Comparison of ENCODE assay signal across 13 cellular contexts in genomic region chr1:183027031-183027430, GRCh38. TPM values are rescaled to one million over a fixed set of nuclear protein-coding genes. Genes with fewer than 3 reads are reported as not detected.
DNase-seq lines count a peak whose midpoint lies in the region; TF ChIP-seq lines count a peak whose summit lies in the region.
"Had no signal": no experiment of that assay in that cellular context is flagged by ENCODE, and none has a peak within 500 bp of the region (broad histone marks: within the 10 kb centered on the region; RNA-seq: fewer than 3 reads in every experiment).

No MANE protein-coding gene starts in this region.

- DNase-seq in GM23248 (peak; percentile 60), amniotic epithelial cell (ENCODE audit: low read depth) (peak; percentile 41), glutamatergic neuron (no peak), stomach (no peak), occipital lobe (lab: John Stamatoyannopoulos, UW) (no peak), amniotic stem cell (lab: John Stamatoyannopoulos, UW) (no peak), NOMO-1 treated with dmso at 0.1 percent for 144 hours (lab: John Stamatoyannopoulos, UW; ENCODE audit: unreplicated experiment) (no peak)
- DNase-seq in stimulated activated CD4-positive, alpha-beta T cell treated with anti-CD3 and anti-CD28 coated beads, Interleukin-2, amount 100 ng/mL, for 48 hours, result no peak
- DNase-seq: activated T-cell treated with anti-CD3 and anti-CD28 coated beads, Interleukin-2, amount 50 U/mL, for 4 hours; DMS79; head of caudate nucleus; stimulated activated naive CD4-positive, alpha-beta T cell treated with Interleukin-2 at 50 U/mL for 16 hours had no signal

- peaks cover 84% of the 10 kb centered on the region for H3K79me2 ChIP-seq in GM23248 (ENCODE audit: insufficient read depth)

- no peak overlapping the region for H2AFZ ChIP-seq in GM23248

- H3K36me3 Mint-ChIP-seq in glutamatergic neuron (ENCODE audit: unreplicated experiment), result no peaks in the 10 kb centered on the region

- H3K4me3 ChIP-seq in GM23248, result peak overlapping the region; percentile 97
- peak overlapping the region; percentile 69 to 87 (median 80) for H3K4me3 ChIP-seq in stomach
- H3K4me3 ChIP-seq: cardiac muscle cell had no signal

- H3K36me3 ChIP-seq in GM23248 (ENCODE audit: low read depth) (peaks cover 23% of the 10 kb centered on the region; the same call in 1 of the 2 replicates), stomach (no peaks in the 10 kb centered on the region)
- H3K36me3 ChIP-seq: cardiac muscle cell had no signal

- H3K4me1 ChIP-seq in GM23248 (ENCODE audit: insufficient read depth), result peaks cover 46% of the 10 kb centered on the region
- H3K4me1 ChIP-seq in stomach, result peaks cover 18 to 78% (median 53%) of the 10 kb centered on the region in 4 donors

- peak overlapping the region; percentile 95 for H3K9ac ChIP-seq in GM23248

- peaks cover 25% of the 10 kb centered on the region for H3K4me1 Mint-ChIP-seq in glutamatergic neuron (ENCODE audit: low read depth, unreplicated experiment)

- H3K27me3 Mint-ChIP-seq in glutamatergic neuron (ENCODE audit: unreplicated experiment), result peaks cover 8% of the 10 kb centered on the region

- no peaks in the 10 kb centered on the region for H3K27me3 ChIP-seq in GM23248 (replicated peaks; ENCODE audit: insufficient read depth)
- H3K27me3 ChIP-seq in stomach, result peaks cover 0 to 8% (median 0%) of the 10 kb centered on the region in 3 donors
- H3K27me3 ChIP-seq: cardiac muscle cell had no signal

- intact Hi-C loops in stomach (cut with DNase I; ENCODE audit: low total_unique reads), result no loop called here

- H3K27ac ChIP-seq in GM23248 (peak overlapping the region; percentile 98), stomach (peak overlapping the region in 3 of 5 donors; percentile 16 to 100 (median 19))
- H3K27ac ChIP-seq: cardiac muscle cell had no signal

- H3K9me2 ChIP-seq in GM23248 (ENCODE audit: insufficient read depth), result no peaks in the 10 kb centered on the region

- TF ChIP-seq POLR2A in stomach (IDR thresholded peaks at IDR 0.05), result no peak

- H4K20me1 ChIP-seq in GM23248 (ENCODE audit: insufficient read depth), result no peaks in the 10 kb centered on the region

- no peak overlapping the region for H3K27ac Mint-ChIP-seq in glutamatergic neuron (ENCODE audit: unreplicated experiment)

- peaks cover 7% of the 10 kb centered on the region for H3K9me3 Mint-ChIP-seq in glutamatergic neuron (ENCODE audit: unreplicated experiment)
- H3K9me3 Mint-ChIP-seq: activated T-cell treated with anti-CD3 and anti-CD28 coated beads, Interleukin-2, amount 50 U/mL, for 4 hours had no signal

- in situ Hi-C loops in GM23248 (cut with MboI), result no loop called here

- H3K9me3 ChIP-seq in GM23248 (ENCODE audit: low read depth), result no peaks in the 10 kb centered on the region
- no peaks in the 10 kb centered on the region for H3K9me3 ChIP-seq in stomach

- TF ChIP-seq EP300 in stomach (IDR thresholded peaks at IDR 0.05), result no peak

- H3F3A ChIP-seq in GM23248 (ENCODE audit: insufficient read depth), result peaks cover 67% of the 10 kb centered on the region

- no peak for TF ChIP-seq CTCF in glutamatergic neuron (IDR thresholded peaks at IDR 0.05; ENCODE audit: partially characterized antibody, unreplicated experiment)
- TF ChIP-seq CTCF in stomach (IDR thresholded peaks at IDR 0.05), result no peak

- H3K4me2 ChIP-seq in GM23248 (ENCODE audit: unreplicated experiment), result peak overlapping the region; percentile 99

- peak overlapping the region; percentile 22 for H3K4me3 Mint-ChIP-seq in glutamatergic neuron (ENCODE audit: unreplicated experiment)
- H3K4me3 Mint-ChIP-seq: activated T-cell treated with anti-CD3 and anti-CD28 coated beads, Interleukin-2, amount 50 U/mL, for 4 hours had no signal

- 33 to 38% methylated on average over 3 of the region's 3 CpGs for WGBS in GM23248 (ENCODE audit: low coverage in 1 of 2, low lambda C conversion rate in 2 of 2, missing lambda C conversion rate in 2 of 2), 2 experiments
- 12 to 49% (median 37%) methylated on average over 3 of the region's 3 CpGs for WGBS in stomach, 5 donors

RNA-seq across cellular contexts. Expression of gene LAMC1, which starts 3.8 kb away (rescaled TPM):
- 686 and 727 TPM in 2 replicates for total RNA-seq in GM23248 (2014; rRNA removed; shearing (Covaris generic))
- polyA plus RNA-seq in GM23248 (2016; fragmentation: Nextera tagmentation; extraction: Ambion mirVana) (176 and 185 TPM in 2 replicates), stomach (10 to 100 TPM; 11.7 to 16.4 (median 12.5) TPM)
- total RNA-seq in glutamatergic neuron (ENCODE audit: unreplicated experiment) (51.8 TPM), stomach (100 to 1,000 TPM; 110 to 355 (median 208) TPM), occipital lobe (37.7 TPM)

Comparison
In these comparisons a context has a peak if more than half of its experiments do, and no peak if none do; other contexts are left out.
1. DNase-seq: peak in GM23248 (single experiment) and amniotic epithelial cell (single experiment); none in glutamatergic neuron (single experiment), stomach (single experiment), stimulated activated CD4-positive, alpha-beta T cell treated with anti-CD3 and anti-CD28 coated beads, Interleukin-2, amount 100 ng/mL, for 48 hours (0 of 2), occipital lobe (single experiment), amniotic stem cell (single experiment) and NOMO-1 treated with dmso at 0.1 percent for 144 hours (single experiment).